Comparison of ENCODE assay signal across 10 cellular contexts in the genomic region with DNA sequence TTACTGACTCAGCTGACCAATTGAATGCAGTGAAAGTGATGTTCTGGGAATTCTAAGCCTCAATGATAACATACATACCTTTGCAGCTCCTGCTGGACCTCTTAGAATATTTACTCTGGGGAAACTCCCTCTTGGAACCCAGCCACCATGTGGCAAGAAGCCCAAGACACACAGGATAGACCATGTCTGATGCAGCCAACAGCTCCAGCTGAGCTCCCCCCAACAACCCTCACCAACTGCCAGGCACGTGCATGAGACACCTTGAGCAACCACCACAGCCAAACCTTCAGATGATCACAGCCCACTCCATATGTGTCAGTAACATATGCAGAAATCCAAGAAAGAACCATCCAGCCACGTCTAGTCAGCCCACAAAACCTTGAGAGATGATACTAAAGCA. TPM values are rescaled to one million over a fixed set of nuclear protein-coding genes. Genes with fewer than 3 reads are reported as not detected.
DNase-seq lines count a peak whose midpoint lies in the region; ATAC-seq and TF ChIP-seq lines count a peak whose summit lies in the region.
"Had no signal": no experiment of that assay in that cellular context is flagged by ENCODE, and none has a peak within 500 bp of the region (broad histone marks: within the 10 kb centered on the region; RNA-seq: fewer than 3 reads in every experiment).

No MANE protein-coding gene starts in this region.

- H3K4me1 Mint-ChIP-seq in activated CD4-positive, alpha-beta T cell treated with anti-CD3 and anti-CD28 coated beads, Interleukin-2, amount 10 ng/mL, durations not matched to agents 24 days and 14 days = peaks cover 47% of the 10 kb centered on the region
- H3K4me1 Mint-ChIP-seq in T-helper 17 cell = peaks cover 44% of the 10 kb centered on the region
- peaks cover 45 to 60% of the 10 kb centered on the region in 2 donors for H3K4me1 Mint-ChIP-seq in stimulated activated naive B cell treated with anti-CD40 and anti-IgM and Interleukin-4, amounts not matched to agents 10 μg/mL and 1 μg/mL and 100 μg/mL, for 72 hours

- H3K27me3 ChIP-seq in esophagus muscularis mucosa = no peaks in the 10 kb centered on the region
- H3K27me3 ChIP-seq in dorsolateral prefrontal cortex = no peaks in the 10 kb centered on the region
- H3K27me3 ChIP-seq: heart left ventricle had no signal

- H3K36me3 ChIP-seq in esophagus muscularis mucosa = no peaks in the 10 kb centered on the region
- H3K36me3 ChIP-seq: heart left ventricle had no signal

- peak overlapping the region; percentile 90 for H3K27ac Mint-ChIP-seq in activated CD4-positive, alpha-beta T cell treated with anti-CD3 and anti-CD28 coated beads, Interleukin-2, amount 10 ng/mL, durations not matched to agents 24 days and 14 days
- peak overlapping the region; percentile 97 for H3K27ac Mint-ChIP-seq in T-helper 17 cell
- H3K27ac Mint-ChIP-seq in stimulated activated naive B cell treated with anti-CD40 and anti-IgM and Interleukin-4, amounts not matched to agents 10 μg/mL and 1 μg/mL and 100 μg/mL, for 72 hours = peak overlapping the region; percentile 99

- no peak for ATAC-seq in T-helper 17 cell
- no peak for ATAC-seq in stimulated activated naive B cell treated with anti-CD40 and anti-IgM and Interleukin-4, amounts not matched to agents 10 μg/mL and 1 μg/mL and 100 μg/mL, for 72 hours (replicated peaks)
- ATAC-seq: A549 had no signal

- peak overlapping the region; percentile 31 for H3K4me3 Mint-ChIP-seq in activated CD4-positive, alpha-beta T cell treated with anti-CD3 and anti-CD28 coated beads, Interleukin-2, amount 10 ng/mL, durations not matched to agents 24 days and 14 days
- peak overlapping the region; percentile 57 for H3K4me3 Mint-ChIP-seq in T-helper 17 cell
- peak overlapping the region; percentile 1 to 21 for H3K4me3 Mint-ChIP-seq in stimulated activated naive B cell treated with anti-CD40 and anti-IgM and Interleukin-4, amounts not matched to agents 10 μg/mL and 1 μg/mL and 100 μg/mL, for 72 hours

- no peak for TF ChIP-seq EP300 in esophagus muscularis mucosa (IDR thresholded peaks at IDR 0.05)

- peaks cover 9 to 51% (median 46%) of the 10 kb centered on the region in 4 donors for H3K4me1 ChIP-seq in esophagus muscularis mucosa
- H3K4me1 ChIP-seq: A549 had no signal

- intact Hi-C loops in activated CD4-positive, alpha-beta T cell treated with anti-CD3 and anti-CD28 coated beads, Interleukin-2, amount 10 ng/mL, durations not matched to agents 24 days and 14 days (cut with micrococcal nuclease) = loop anchor here (1.0 to 5.0 kb wide), 5 partner anchors 22 to 555 kb away; no protein-coding TSS in a partner anchor
- intact Hi-C loops in esophagus muscularis mucosa (cut with DNase I) (loop anchor here (5.0 kb wide), 2 partner anchors 50 to 140 kb away; no protein-coding TSS in a partner anchor), dorsolateral prefrontal cortex (cut with DNase I) (loop anchor here (5.0 to 10.0 kb wide), 3 partner anchors 35 to 553 kb away; no protein-coding TSS in a partner anchor)

- no peak for TF ChIP-seq POLR2A in esophagus muscularis mucosa (IDR thresholded peaks at IDR 0.05; ENCODE audit: low read depth)

- TF ChIP-seq CTCF in esophagus muscularis mucosa (IDR thresholded peaks at IDR 0.05) (no peak), dorsolateral prefrontal cortex (IDR thresholded peaks at IDR 0.05 in 54 of 56, conservative IDR thresholded peaks at IDR 0.05 in 2 of 56; ENCODE audit: low read depth in 1 of 56, partially characterized antibody in 56 of 56) (no peak)

- no peaks in the 10 kb centered on the region for H3K9me3 ChIP-seq in T-helper 17 cell (ENCODE audit: control insufficient read depth, low read length, poor library complexity, severe bottlenecking)
- no peaks in the 10 kb centered on the region for H3K9me3 ChIP-seq in esophagus muscularis mucosa
- H3K9me3 ChIP-seq: A549 had no signal

- 66% methylated on average over 2 of the region's 2 CpGs for WGBS in esophagus muscularis mucosa

- H3K27ac ChIP-seq in esophagus muscularis mucosa (replicated peaks in 1 of 4) (peak overlapping the region; percentile 62 to 95 (median 80)), dorsolateral prefrontal cortex (no peak overlapping the region)
- H3K27ac ChIP-seq: A549 had no signal

- H3K4me3 ChIP-seq in esophagus muscularis mucosa (no peak overlapping the region), dorsolateral prefrontal cortex (no peak overlapping the region)
- H3K4me3 ChIP-seq: A549, heart left ventricle had no signal

- peaks cover 5% of the 10 kb centered on the region for H3K9me3 Mint-ChIP-seq in activated CD4-positive, alpha-beta T cell treated with anti-CD3 and anti-CD28 coated beads, Interleukin-2, amount 10 ng/mL, durations not matched to agents 24 days and 14 days
- peaks cover 4 to 6% of the 10 kb centered on the region in 2 donors for H3K9me3 Mint-ChIP-seq in stimulated activated naive B cell treated with anti-CD40 and anti-IgM and Interleukin-4, amounts not matched to agents 10 μg/mL and 1 μg/mL and 100 μg/mL, for 72 hours

- H3K27me3 Mint-ChIP-seq in activated CD4-positive, alpha-beta T cell treated with anti-CD3 and anti-CD28 coated beads, Interleukin-2, amount 10 ng/mL, durations not matched to agents 24 days and 14 days = no peaks in the 10 kb centered on the region
- H3K27me3 Mint-ChIP-seq in T-helper 17 cell = no peaks in the 10 kb centered on the region
- no peaks in the 10 kb centered on the region for H3K27me3 Mint-ChIP-seq in stimulated activated naive B cell treated with anti-CD40 and anti-IgM and Interleukin-4, amounts not matched to agents 10 μg/mL and 1 μg/mL and 100 μg/mL, for 72 hours

- DNase-seq in activated CD4-positive, alpha-beta T cell treated with anti-CD3 and anti-CD28 coated beads, Interleukin-2, amount 10 ng/mL, durations not matched to agents 24 days and 14 days = no peak
- DNase-seq in activated CD4-positive, alpha-beta T cell treated with anti-CD3 and anti-CD28 coated beads for 4 hours = no peak
- no peak for DNase-seq in T-helper 17 cell
- DNase-seq in esophagus muscularis mucosa (ENCODE audit: extremely low spot score) = no peak
- DNase-seq in stimulated activated naive B cell treated with anti-CD40 and anti-IgM and Interleukin-4, amounts not matched to agents 10 μg/mL and 1 μg/mL and 100 μg/mL, for 72 hours = no peak
- DNase-seq in NCI-H526 (lab: John Stamatoyannopoulos, UW) = no peak
- DNase-seq in HUDEP-2 (lab: John Stamatoyannopoulos, UW; ENCODE audit: unreplicated experiment in 76 of 76) = no peak
- DNase-seq in dorsolateral prefrontal cortex = no peak
- DNase-seq: heart left ventricle had no signal

- H3K36me3 Mint-ChIP-seq in activated CD4-positive, alpha-beta T cell treated with anti-CD3 and anti-CD28 coated beads, Interleukin-2, amount 10 ng/mL, durations not matched to agents 24 days and 14 days (ENCODE audit: low read depth) = peaks cover 15% of the 10 kb centered on the region
- H3K36me3 Mint-ChIP-seq in T-helper 17 cell (ENCODE audit: low read depth) = peaks cover 2% of the 10 kb centered on the region
- H3K36me3 Mint-ChIP-seq in stimulated activated naive B cell treated with anti-CD40 and anti-IgM and Interleukin-4, amounts not matched to agents 10 μg/mL and 1 μg/mL and 100 μg/mL, for 72 hours = peaks cover 34 to 40% of the 10 kb centered on the region in 2 donors

RNA-seq across cellular contexts. Expression of gene XYLT1, which starts 53.0 kb away (rescaled TPM):
- 13.0 and 14.7 TPM in 2 replicates for total RNA-seq in activated CD4-positive, alpha-beta T cell treated with anti-CD3 and anti-CD28 coated beads, Interleukin-2, amount 10 ng/mL, durations not matched to agents 24 days and 14 days
- total RNA-seq in T-helper 17 cell (10 to 100 TPM; 33.8 to 57.3 TPM), esophagus muscularis mucosa (10 to 100 TPM; 25.2 to 57.1 (median 33.5) TPM), dorsolateral prefrontal cortex (10 to 100 TPM; 19.0 to 51.6 (median 33.3) TPM)

Comparison
In these comparisons a context has a peak if more than half of its experiments do, and no peak if none do; other contexts are left out.
1. H3K27ac ChIP-seq: peak in esophagus muscularis mucosa (4 of 4); none in dorsolateral prefrontal cortex (0 of 59).
2. Peak in every context shown above with its lines, with median percentiles within 50 percentile points of each other: H3K27ac Mint-ChIP-seq and H3K4me3 Mint-ChIP-seq.